ENCODE assay signal across 8 cellular contexts in the genomic region with DNA sequence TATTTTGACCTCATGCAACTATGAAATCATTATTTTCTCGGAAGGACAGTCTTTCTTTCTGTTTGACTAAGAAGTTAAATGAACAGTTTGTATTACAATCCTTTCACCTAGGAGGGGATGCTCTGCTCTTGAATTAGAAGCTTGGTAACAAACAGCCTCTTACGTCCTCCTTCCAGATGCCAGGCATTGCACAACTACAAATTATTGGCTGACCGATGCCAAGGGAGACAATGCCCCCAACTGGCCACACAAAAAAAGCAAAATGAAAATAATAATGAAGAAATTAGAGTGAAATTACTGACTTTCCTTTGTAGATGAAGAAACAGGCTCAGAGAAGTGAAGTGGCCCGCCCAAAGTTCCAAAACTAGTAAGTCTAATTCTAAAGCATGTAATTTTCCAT.
A peak's percentile ranks its signal among the peaks of the same experiment; 100 is the strongest.
DNase-seq lines count a peak whose midpoint lies in the region; ATAC-seq and TF ChIP-seq lines count a peak whose summit lies in the region.

No MANE protein-coding gene starts in this region.

- TF ChIP-seq CTCF in HFFc6 (IDR thresholded peaks at IDR 0.05) (peak; percentile 27; the same call in 1 of the 2 replicates), progenitor cell of endocrine pancreas (IDR thresholded peaks at IDR 0.05; ENCODE audit: unreplicated experiment) (peak; percentile 68), GM13976 (IDR thresholded peaks at IDR 0.05; ENCODE audit: borderline replicate concordance, control extremely low read depth, extremely low read depth, insufficient read depth, missing control alignments) (no peak), gastrocnemius medialis (IDR thresholded peaks at IDR 0.05 in 4 of 5, conservative IDR thresholded peaks at IDR 0.05 in 1 of 5) (peak in 1 of 5 experiments; percentile 15)

- H3K9me3 ChIP-seq in gastrocnemius medialis, result no peaks in the 10 kb centered on the region

- H3K4me3 ChIP-seq in gastrocnemius medialis, result no peak overlapping the region

- no peak overlapping the region for H3K27ac ChIP-seq in gastrocnemius medialis

- no peaks in the 10 kb centered on the region for H3K36me3 ChIP-seq in gastrocnemius medialis

- intact Hi-C loops in gastrocnemius medialis (cut with DNase I; ENCODE audit: low total_unique reads), result loop anchor here (1.0 kb wide), 1 partner anchor 548 kb away; no protein-coding TSS in a partner anchor

- ATAC-seq in gastrocnemius medialis, result no peak

- no peaks in the 10 kb centered on the region for H3K27me3 ChIP-seq in gastrocnemius medialis

- TF ChIP-seq POLR2A in erythroblast (IDR thresholded peaks at IDR 0.05; ENCODE audit: low read length), result no peak
- TF ChIP-seq POLR2A in gastrocnemius medialis (IDR thresholded peaks at IDR 0.05), result no peak

- no peaks in the 10 kb centered on the region for H3K4me1 ChIP-seq in gastrocnemius medialis

- no peak for DNase-seq in HFFc6
- peak; percentile 4 for DNase-seq in NOMO-1 treated with DMSO at 0.1 percent for 48 hours (lab: John Stamatoyannopoulos, UW; ENCODE audit: unreplicated experiment)
- DNase-seq in erythroblast (lab: John Stamatoyannopoulos, UW), result peak; percentile 45 to 47
- no peak for DNase-seq in progenitor cell of endocrine pancreas (ENCODE audit: low spot score, unreplicated experiment)
- DNase-seq in GM13976 (ENCODE audit: low spot score), result no peak
- no peak for DNase-seq in COLO668 (lab: John Stamatoyannopoulos, UW; ENCODE audit: unreplicated experiment)
- DNase-seq in gastrocnemius medialis, result no peak
- DNase-seq in activated CD8-positive, alpha-beta memory T cell treated with anti-CD3 and anti-CD28 coated beads, Interleukin-2, amount 50 U/mL, for 4 hours, result no peak

- H3K9me3 Mint-ChIP-seq in HFFc6, result peaks cover 47% of the 10 kb centered on the region
- no peaks in the 10 kb centered on the region for H3K9me3 Mint-ChIP-seq in progenitor cell of endocrine pancreas (ENCODE audit: low read depth)

- H3K36me3 Mint-ChIP-seq in HFFc6 (ENCODE audit: low read depth) (peaks cover 5% of the 10 kb centered on the region; the same call in 1 of the 2 replicates), progenitor cell of endocrine pancreas (ENCODE audit: insufficient read depth) (no peaks in the 10 kb centered on the region)

- in situ Hi-C loops in GM13976 (cut with MboI; ENCODE audit: low sequenced_read_pairs, unreplicated experiment) (no loop called here), gastrocnemius medialis (cut with MboI; ENCODE audit: low sequenced_read_pairs in 4 of 4) (loop anchor here in 2 of 4 donors (10.0 to 25.0 kb wide), 2 partner anchors 550 to 853 kb away; a partner anchor contains a TSS)

- H3K4me3 Mint-ChIP-seq in HFFc6 (no peak overlapping the region), progenitor cell of endocrine pancreas (ENCODE audit: low read depth) (no peak overlapping the region)

- H3K4me1 Mint-ChIP-seq in HFFc6 (ENCODE audit: low read depth) (no peaks in the 10 kb centered on the region), progenitor cell of endocrine pancreas (ENCODE audit: low read depth) (no peaks in the 10 kb centered on the region)

- no peak overlapping the region for H3K27ac Mint-ChIP-seq in HFFc6
- no peak overlapping the region for H3K27ac Mint-ChIP-seq in progenitor cell of endocrine pancreas

- no peaks in the 10 kb centered on the region for H3K27me3 Mint-ChIP-seq in HFFc6 (ENCODE audit: insufficient read depth)
- peaks cover 5% of the 10 kb centered on the region for H3K27me3 Mint-ChIP-seq in progenitor cell of endocrine pancreas

Comparison
In these comparisons a context has a peak if more than half of its experiments do, and no peak if none do; other contexts are left out.
1. DNase-seq: peak in NOMO-1 treated with DMSO at 0.1 percent for 48 hours (single experiment) and erythroblast (2 of 2); none in HFFc6 (single experiment), progenitor cell of endocrine pancreas (single experiment), GM13976 (single experiment), COLO668 (single experiment), gastrocnemius medialis (0 of 2) and activated CD8-positive, alpha-beta memory T cell treated with anti-CD3 and anti-CD28 coated beads, Interleukin-2, amount 50 U/mL, for 4 hours (single experiment).